ENCODE assay signal across 8 cellular contexts in genomic region chr6:22737331-22737730, GRCh38.
A peak's percentile ranks its signal among the peaks of the same experiment; 100 is the strongest.
DNase-seq lines count a peak whose midpoint lies in the region; ATAC-seq and TF ChIP-seq lines count a peak whose summit lies in the region.

No MANE protein-coding gene starts in this region.

- H3K27ac ChIP-seq in MM.1S (ENCODE audit: low read length), result no peak overlapping the region
- H3K27ac ChIP-seq in dorsolateral prefrontal cortex, result no peak overlapping the region

- H3K9ac ChIP-seq in MM.1S (ENCODE audit: low read length), result no peak overlapping the region

- intact Hi-C loops in dorsolateral prefrontal cortex (cut with DNase I), result loop anchor here in 1 of 2 donors (5.0 kb wide), 3 partner anchors 75 to 1150 kb away; no protein-coding TSS in a partner anchor

- peak; percentile 61 for DNase-seq in DMS53 (lab: John Stamatoyannopoulos, UW)
- DNase-seq in MM.1S, result no peak
- DNase-seq in dorsolateral prefrontal cortex, result peak in 9 of 10 donors; percentile 7 to 72 (median 54)
- peak; percentile 36 for DNase-seq in middle frontal gyrus (ENCODE audit: extremely low spot score, low spot score)
- no peak for DNase-seq in occipital lobe (lab: John Stamatoyannopoulos, UW)
- no peak for DNase-seq in activated naive CD4-positive, alpha-beta T cell treated with anti-CD3 and anti-CD28 coated beads, Interleukin-2, amount 50 U/mL, for 16 hours
- no peak for DNase-seq in NCI-H1105 (lab: John Stamatoyannopoulos, UW)

- no peaks in the 10 kb centered on the region for H3K4me1 ChIP-seq in MM.1S (ENCODE audit: low read length)

- H3F3A ChIP-seq in MM.1S (ENCODE audit: insufficient read depth, low read length), result no peaks in the 10 kb centered on the region

- H4K20me1 ChIP-seq in MM.1S (ENCODE audit: insufficient read depth, low read length), result no peaks in the 10 kb centered on the region

- H3K9me3 ChIP-seq in MM.1S (replicated peaks; ENCODE audit: insufficient read depth, low read length), result no peaks in the 10 kb centered on the region

- peak; percentile 31 for TF ChIP-seq CTCF in MM.1S (IDR thresholded peaks at IDR 0.05; ENCODE audit: low read length)
- peak; percentile 37 to 88 (median 69) for TF ChIP-seq CTCF in dorsolateral prefrontal cortex (IDR thresholded peaks at IDR 0.05 in 54 of 56, conservative IDR thresholded peaks at IDR 0.05 in 2 of 56; ENCODE audit: low read depth in 1 of 56, partially characterized antibody in 56 of 56)

- H3K27me3 ChIP-seq in MM.1S (replicated peaks; ENCODE audit: insufficient read depth, low read length) (no peaks in the 10 kb centered on the region), dorsolateral prefrontal cortex (no peaks in the 10 kb centered on the region)

- no peak overlapping the region for H2AFZ ChIP-seq in MM.1S (ENCODE audit: low read length)

- H3K79me2 ChIP-seq in MM.1S (ENCODE audit: low read length), result no peaks in the 10 kb centered on the region

- H3K36me3 ChIP-seq in MM.1S (replicated peaks; ENCODE audit: insufficient read depth, low read length), result no peaks in the 10 kb centered on the region

- ATAC-seq in GM18861 (IDR thresholded peaks at IDR 0.05; ENCODE audit: unreplicated experiment), result no peak

- H3K9me2 ChIP-seq in MM.1S (replicated peaks; ENCODE audit: insufficient read depth, low read length), result no peaks in the 10 kb centered on the region

- H3K4me3 ChIP-seq in MM.1S (ENCODE audit: low read length) (no peak overlapping the region), dorsolateral prefrontal cortex (no peak overlapping the region)

- no peak overlapping the region for H3K4me2 ChIP-seq in MM.1S (ENCODE audit: low read depth, low read length)

Comparison
In these comparisons a context has a peak if more than half of its experiments do, and no peak if none do; other contexts are left out.
1. DNase-seq: peak in DMS53 (single experiment), dorsolateral prefrontal cortex (9 of 10) and middle frontal gyrus (single experiment); none in MM.1S (single experiment), occipital lobe (single experiment), activated naive CD4-positive, alpha-beta T cell treated with anti-CD3 and anti-CD28 coated beads, Interleukin-2, amount 50 U/mL, for 16 hours (single experiment) and NCI-H1105 (single experiment).